Comparison of ENCODE assay signal across 8 cellular contexts in genomic region chr3:50244813-50245212, GRCh38. TPM values are rescaled to one million over a fixed set of nuclear protein-coding genes. Genes with fewer than 3 reads are reported as not detected.
DNase-seq lines count a peak whose midpoint lies in the region; FAIRE-seq and TF ChIP-seq lines count a peak whose summit lies in the region.
"Not testable (repeated sequence)": the region's sequence is repeated elsewhere in the genome, so short reads cannot be mapped to it uniquely, and the experiment has no call there.
"Had no signal": no experiment of that assay in that cellular context is flagged by ENCODE, and none has a peak within 500 bp of the region (broad histone marks: within the 10 kb centered on the region; RNA-seq: fewer than 3 reads in every experiment).

No MANE protein-coding gene starts in this region.

- not testable (repeated sequence) for H3K14ac ChIP-seq in H1 (ENCODE audit: insufficient read length)

- 0 out of 2 replicates have a peak overlapping the region, but pooled peaks have one; percentile 18 for H2BK20ac ChIP-seq in H1 (ENCODE audit: low read length)

- H2AK5ac ChIP-seq in H1 (ENCODE audit: low read depth, low read length), result 0 out of 2 replicates have a peak overlapping the region, but pooled peaks have one; percentile 85
- peak overlapping the region; percentile 17 for H2AK5ac ChIP-seq in mesendoderm (ENCODE audit: low read length)

- H4K20me1 ChIP-seq in BLaER1, result peaks cover 84% of the 10 kb centered on the region
- H4K20me1 ChIP-seq in OCI-LY3 (ENCODE audit: insufficient read depth, low read length), result peaks cover 64% of the 10 kb centered on the region
- H4K20me1 ChIP-seq in H1 (replicated peaks in 1 of 2; ENCODE audit: control insufficient read depth in 1 of 2, insufficient read depth in 2 of 2, low read length in 2 of 2), result peaks cover 15 to 36% of the 10 kb centered on the region in 2 experiments
- H4K20me1 ChIP-seq in smooth muscle cell (ENCODE audit: low read depth), result peaks cover 79% of the 10 kb centered on the region

- H3K79me1 ChIP-seq in H1 (ENCODE audit: low read depth, low read length) (peaks cover 28% of the 10 kb centered on the region), mesendoderm (ENCODE audit: low read length) (peaks cover 40% of the 10 kb centered on the region)

- H3K23ac ChIP-seq in H1 (ENCODE audit: insufficient read length); mesendoderm (ENCODE audit: low read length): not testable (repeated sequence)

- H3K4me3 Mint-ChIP-seq in activated naive CD4-positive, alpha-beta T cell treated with anti-CD3 and anti-CD28 coated beads for 36 hours, result peak overlapping the region; percentile 15

- not testable (repeated sequence) for H2BK120ac ChIP-seq in H1 (replicated peaks; ENCODE audit: low read depth, low read length); mesendoderm (ENCODE audit: low read depth, low read length)

- POLR2A ChIA-PET in H1 (lab: Charles Lee; ENCODE audit: partially characterized antibody), result interaction anchor here (0.7 to 3.4 kb wide), 4 partner anchors 15 to 1926 kb away, joined by 3 to 14 read pairs (median 4); no protein-coding TSS in a partner anchor

- TF ChIP-seq CTCF in OCI-LY3 (IDR thresholded peaks at IDR 0.05; ENCODE audit: low read depth, low read length); H1 (IDR thresholded peaks at IDR 0.05; ENCODE audit: control extremely low read depth in 1 of 3, insufficient read depth in 1 of 3, low read depth in 1 of 3, low read length in 3 of 3); smooth muscle cell (IDR thresholded peaks at IDR 0.05; ENCODE audit: borderline replicate concordance, insufficient read depth, poor library complexity, severe bottlenecking): not testable (repeated sequence)

- TF ChIP-seq POLR2A in H1 (IDR thresholded peaks at IDR 0.05; ENCODE audit: control extremely low read depth in 1 of 2, low read depth in 2 of 2, low read length in 2 of 2), result not testable (repeated sequence)

- H3K4me1 ChIP-seq in BLaER1 (peaks cover 100% of the 10 kb centered on the region), OCI-LY3 (ENCODE audit: low read length) (peaks cover 55% of the 10 kb centered on the region), H1 (replicated peaks in 1 of 4; ENCODE audit: control insufficient read depth in 3 of 4, insufficient read depth in 4 of 4, low read length in 3 of 4) (peaks cover 5 to 57% (median 49%) of the 10 kb centered on the region in 4 experiments), mesendoderm (ENCODE audit: control insufficient read depth, low read depth, low read length) (peaks cover 41% of the 10 kb centered on the region), smooth muscle cell (ENCODE audit: low read depth) (peaks cover 54% of the 10 kb centered on the region)

- CTCF ChIA-PET in activated naive CD4-positive, alpha-beta T cell treated with anti-CD3 and anti-CD28 coated beads for 36 hours (lab: Charles Lee), result interaction anchor here (0.5 to 4.1 kb wide), 5 partner anchors 9 to 19 kb away, joined by 3 to 38 read pairs (median 5); partner anchors contain the start of gene GNAI2
- CTCF ChIA-PET in H1 (lab: Charles Lee; ENCODE audit: partially characterized antibody), result interaction anchor here (0.9 to 53.5 kb wide), 5 partner anchors 14 to 124 kb away, joined by 3 to 2149 read pairs (median 121); partner anchors contain the start of genes GNAI2, GNAT1, LSMEM2 and SEMA3B

- peaks cover 81% of the 10 kb centered on the region for H3K4me1 Mint-ChIP-seq in activated naive CD4-positive, alpha-beta T cell treated with anti-CD3 and anti-CD28 coated beads for 36 hours (ENCODE audit: low read depth)

- FAIRE-seq in H1 (lab: Jason Lieb, UNC), result not testable (repeated sequence)

- H3K27ac ChIP-seq in BLaER1, result peak overlapping the region; percentile 91
- H3K27ac ChIP-seq in OCI-LY3 (ENCODE audit: low read length), result peak overlapping the region; percentile 35
- 0 out of 2 replicates have a peak overlapping the region, but pooled peaks have one; percentile 54 for H3K27ac ChIP-seq in H1 (ENCODE audit: low read depth, low read length)
- not testable (repeated sequence) for H3K27ac ChIP-seq in mesendoderm (ENCODE audit: low read depth, low read length)
- peak overlapping the region; percentile 93 for H3K27ac ChIP-seq in smooth muscle cell (ENCODE audit: low read depth)

- H3F3A ChIP-seq in smooth muscle cell (ENCODE audit: low read depth), result peaks cover 23% of the 10 kb centered on the region

- not testable (repeated sequence) for H3K36me3 Mint-ChIP-seq in activated naive CD4-positive, alpha-beta T cell treated with anti-CD3 and anti-CD28 coated beads for 36 hours (ENCODE audit: low read depth)

- peaks cover 92% of the 10 kb centered on the region for H3K79me2 ChIP-seq in OCI-LY3 (ENCODE audit: low read length)
- peaks cover 26 to 91% of the 10 kb centered on the region in 2 experiments for H3K79me2 ChIP-seq in H1 (ENCODE audit: control insufficient read depth in 1 of 2, insufficient read depth in 2 of 2, low read length in 2 of 2)
- peaks cover 69% of the 10 kb centered on the region for H3K79me2 ChIP-seq in mesendoderm (ENCODE audit: control insufficient read depth, insufficient read depth, low read length)
- H3K79me2 ChIP-seq in smooth muscle cell (ENCODE audit: low read depth), result peaks cover 93% of the 10 kb centered on the region

- H3K36me3 ChIP-seq in BLaER1 (peaks cover 47% of the 10 kb centered on the region), OCI-LY3 (replicated peaks; ENCODE audit: low read depth, low read length) (peaks cover 27% of the 10 kb centered on the region)
- not testable (repeated sequence) for H3K36me3 ChIP-seq in H1 (ENCODE audit: control insufficient read depth in 2 of 4, insufficient read depth in 4 of 4, low read length in 3 of 4); mesendoderm (ENCODE audit: control insufficient read depth, insufficient read depth, low read length); smooth muscle cell (ENCODE audit: low read depth)

- H3K9me3 Mint-ChIP-seq in activated naive CD4-positive, alpha-beta T cell treated with anti-CD3 and anti-CD28 coated beads for 36 hours, result not testable (repeated sequence)

- not testable (repeated sequence) for H3K56ac ChIP-seq in H1 (replicated peaks; ENCODE audit: insufficient read length, low read depth, low read length)
- H3K56ac ChIP-seq in mesendoderm (ENCODE audit: low read length), result peak overlapping the region; percentile 73

- intact Hi-C loops in activated naive CD4-positive, alpha-beta T cell treated with anti-CD3 and anti-CD28 coated beads for 36 hours (cut with micrococcal nuclease), result not testable (repeated sequence)

- H3K27me3 Mint-ChIP-seq in activated naive CD4-positive, alpha-beta T cell treated with anti-CD3 and anti-CD28 coated beads for 36 hours (ENCODE audit: low read depth), result not testable (repeated sequence)

- not testable (repeated sequence) for H2AFZ ChIP-seq in OCI-LY3 (ENCODE audit: low read depth, low read length); H1 (ENCODE audit: low read length); smooth muscle cell (ENCODE audit: low read depth)

- H4K91ac ChIP-seq in H1 (replicated peaks; ENCODE audit: insufficient read length, low read length), result not testable (repeated sequence)

- peak overlapping the region; percentile 70 for H3K4ac ChIP-seq in H1 (replicated peaks; ENCODE audit: insufficient read length, low read depth, low read length)
- H3K4ac ChIP-seq in mesendoderm (ENCODE audit: low read depth, low read length), result not testable (repeated sequence)

- not testable (repeated sequence) for H3K27me3 ChIP-seq in BLaER1; OCI-LY3 (ENCODE audit: low read depth, low read length); H1 (replicated peaks in 1 of 4; ENCODE audit: control insufficient read depth in 3 of 4, extremely low read depth in 1 of 4, insufficient read depth in 3 of 4, low read length in 3 of 4); mesendoderm (ENCODE audit: insufficient read depth, low read length, poor library complexity); smooth muscle cell (ENCODE audit: low read depth)

- TF ChIP-seq RAD21 in H1 (IDR thresholded peaks at IDR 0.05 in 1 of 2, conservative IDR thresholded peaks at IDR 0.05 in 1 of 2; ENCODE audit: low read depth in 2 of 2, low read length in 2 of 2), result not testable (repeated sequence)

- H4K5ac ChIP-seq in H1 (ENCODE audit: insufficient read length, low read depth, low read length); mesendoderm (ENCODE audit: low read length): not testable (repeated sequence)

- H2BK15ac ChIP-seq in H1 (ENCODE audit: low read length), result peak overlapping the region; percentile 97; the same call in 1 of the 2 replicates
- H2BK15ac ChIP-seq in mesendoderm (replicated peaks; ENCODE audit: low read depth), result not testable (repeated sequence)

- not testable (repeated sequence) for TF ChIP-seq EP300 in H1 (IDR thresholded peaks at IDR 0.05; ENCODE audit: borderline replicate concordance in 1 of 2, low read depth in 2 of 2, low read length in 2 of 2)

- not testable (repeated sequence) for H3K23me2 ChIP-seq in H1 (ENCODE audit: low read depth, low read length)

- peak overlapping the region; percentile 88 for H2BK5ac ChIP-seq in H1 (ENCODE audit: low read depth, low read length)
- not testable (repeated sequence) for H2BK5ac ChIP-seq in mesendoderm (ENCODE audit: low read length)

- peak overlapping the region; percentile 80; the same call in 1 of the 2 replicates for H3K9ac ChIP-seq in BLaER1
- H3K9ac ChIP-seq in OCI-LY3 (ENCODE audit: low read length); H1 (replicated peaks in 1 of 4; ENCODE audit: extremely low read depth in 1 of 4, low read depth in 3 of 4, low read length in 3 of 4); mesendoderm (ENCODE audit: low read length); smooth muscle cell (ENCODE audit: low read depth): not testable (repeated sequence)

- peak overlapping the region; percentile 95 for H3K27ac Mint-ChIP-seq in activated naive CD4-positive, alpha-beta T cell treated with anti-CD3 and anti-CD28 coated beads for 36 hours

- H2BK12ac ChIP-seq in H1 (ENCODE audit: low read depth, low read length), result peak overlapping the region; percentile 90; the same call in 1 of the 2 replicates

- not testable (repeated sequence) for DNase-seq in activated naive CD4-positive, alpha-beta T cell treated with anti-CD3 and anti-CD28 coated beads for 36 hours; H1 (ENCODE audit: low read depth in 1 of 2, low spot score in 2 of 2); mesendoderm; smooth muscle cell (lab: John Stamatoyannopoulos, UW; ENCODE audit: unreplicated experiment)

- peak overlapping the region; percentile 93 for H3K4me2 ChIP-seq in BLaER1
- H3K4me2 ChIP-seq in OCI-LY3 (ENCODE audit: low read length); H1 (ENCODE audit: insufficient read depth in 1 of 2, low read depth in 2 of 2, low read length in 2 of 2); mesendoderm (ENCODE audit: low read length); smooth muscle cell: not testable (repeated sequence)

- H3K18ac ChIP-seq in H1 (ENCODE audit: extremely low read depth, low read length), result peak overlapping the region; percentile 9; the same call in 1 of the 2 replicates
- H3K18ac ChIP-seq in mesendoderm (ENCODE audit: low read length), result not testable (repeated sequence)

- not testable (repeated sequence) for H3K9me3 ChIP-seq in BLaER1; OCI-LY3 (ENCODE audit: insufficient read depth, low read length); H1 (ENCODE audit: insufficient read depth in 2 of 2, low read depth in 1 of 2, low read length in 1 of 2); smooth muscle cell (replicated peaks; ENCODE audit: low read depth)

- WGBS in H1 (ENCODE audit: extremely low coverage in 1 of 2, insufficient coverage in 1 of 2, insufficient read length in 1 of 2, insufficient replicate concordance in 2 of 2, low coverage in 1 of 2, low lambda C conversion rate in 2 of 2, missing lambda C conversion rate in 1 of 2), 2 experiments, result 86% methylated on average over 3 of the region's 6 CpGs; no CpG with 5 or more reads in 1 of the 2 experiments
- no CpG with 5 or more reads among the region's 6 CpGs for WGBS in mesendoderm (ENCODE audit: extremely low coverage, insufficient coverage, low lambda C conversion rate)
- WGBS in smooth muscle cell (ENCODE audit: low lambda C conversion rate), result 71% methylated on average over 6 of the region's 6 CpGs

- peak overlapping the region; percentile 45 for H4K8ac ChIP-seq in H1 (ENCODE audit: extremely low read depth, insufficient read depth, low read length)
- H4K8ac ChIP-seq in mesendoderm (ENCODE audit: low read depth, low read length), result not testable (repeated sequence)

- not testable (repeated sequence) for H3K4me3 ChIP-seq in BLaER1; OCI-LY3 (ENCODE audit: low read length); H1 (ENCODE audit: extremely low read depth in 1 of 4, insufficient read depth in 2 of 4, low read depth in 3 of 4, low read length in 4 of 4); mesendoderm (ENCODE audit: low read length); smooth muscle cell

RNA-seq across cellular contexts. Expression of gene GNAI2, which starts 8.8 kb away (rescaled TPM):
- 100 to 1,000 TPM; 272 to 276 TPM for total RNA-seq in activated naive CD4-positive, alpha-beta T cell treated with anti-CD3 and anti-CD28 coated beads for 36 hours
- total RNA-seq in H1 (2021; fragmentation: NEBNext Ultra II Directional; extraction: Animal tissue kit (Norgen Biotek cat#: 25700)), result 168 and 169 TPM in 2 replicates
- polyA plus RNA-seq in H1 (2011; rRNA removed), result 516 and 539 TPM in 2 replicates
- 378 TPM for polyA plus RNA-seq in H1 (2011; cell fraction: cytosol; rRNA removed)
- polyA plus RNA-seq in H1 (2011; cell fraction: nucleus; rRNA removed), result 319 TPM
- 135 to 260 TPM (median 228 TPM) in 4 replicates for polyA plus RNA-seq in H1 (2012, experiment 1 of 2)
- polyA plus RNA-seq in H1 (2012, experiment 2 of 2), result 195 TPM
- polyA plus RNA-seq in H1 (2013, experiment 1 of 2), result 215 TPM
- polyA plus RNA-seq in H1 (2013, experiment 2 of 2), result 242 TPM
- polyA minus RNA-seq in H1 (2011; rRNA and poly(A)+ RNA removed), result 310 and 337 TPM in 2 replicates
- 106 TPM for polyA minus RNA-seq in H1 (2011; cell fraction: cytosol; rRNA and poly(A)+ RNA removed)
- 98.5 TPM for polyA minus RNA-seq in H1 (2011; cell fraction: nucleus; rRNA and poly(A)+ RNA removed)
- 218 TPM for polyA plus RNA-seq in mesendoderm (2013, experiment 1 of 2)
- 223 TPM for polyA plus RNA-seq in mesendoderm (2013, experiment 2 of 2)
- 209 and 230 TPM in 2 replicates for total RNA-seq in smooth muscle cell
- polyA plus RNA-seq in smooth muscle cell, result 454 and 466 TPM in 2 replicates

RNA-seq across cellular contexts. Expression of gene SEMA3B, which starts 24.1 kb away (rescaled TPM):
- total RNA-seq in activated naive CD4-positive, alpha-beta T cell treated with anti-CD3 and anti-CD28 coated beads for 36 hours, result under 1 TPM; 0.33 to 0.37 TPM
- 4.7 and 4.8 TPM in 2 replicates for total RNA-seq in H1 (2021; fragmentation: NEBNext Ultra II Directional; extraction: Animal tissue kit (Norgen Biotek cat#: 25700))
- polyA plus RNA-seq in H1 (2011; rRNA removed), result 3.0 and 7.1 TPM in 2 replicates
- 7.4 TPM for polyA plus RNA-seq in H1 (2011; cell fraction: cytosol; rRNA removed)
- 37.5 TPM for polyA plus RNA-seq in H1 (2011; cell fraction: nucleus; rRNA removed)
- 3.1 to 6.7 TPM (median 5.4 TPM) in 4 replicates for polyA plus RNA-seq in H1 (2012, experiment 1 of 2)
- 2.1 TPM for polyA plus RNA-seq in H1 (2012, experiment 2 of 2)
- 2.4 TPM for polyA plus RNA-seq in H1 (2013, experiment 1 of 2)
- polyA plus RNA-seq in H1 (2013, experiment 2 of 2), result 2.4 TPM
- 1.2 and 1.4 TPM in 2 replicates for polyA minus RNA-seq in H1 (2011; rRNA and poly(A)+ RNA removed)
- 9.0 TPM for polyA minus RNA-seq in H1 (2011; cell fraction: cytosol; rRNA and poly(A)+ RNA removed)
- polyA minus RNA-seq in H1 (2011; cell fraction: nucleus; rRNA and poly(A)+ RNA removed), result 6.6 TPM
- polyA plus RNA-seq in mesendoderm (2013, experiment 1 of 2), result 1.9 TPM
- polyA plus RNA-seq in mesendoderm (2013, experiment 2 of 2), result 2.2 TPM
- total RNA-seq in smooth muscle cell, result 26.8 and 48.3 TPM in 2 replicates
- polyA plus RNA-seq in smooth muscle cell, result 26.3 and 70.7 TPM in 2 replicates

RNA-seq across cellular contexts. Expression of gene LSMEM2, which starts 34.1 kb away (rescaled TPM):
- not detected for total RNA-seq in activated naive CD4-positive, alpha-beta T cell treated with anti-CD3 and anti-CD28 coated beads for 36 hours
- 0.57 and 0.58 TPM in 2 replicates for total RNA-seq in H1 (2021; fragmentation: NEBNext Ultra II Directional; extraction: Animal tissue kit (Norgen Biotek cat#: 25700))
- polyA plus RNA-seq in H1 (2011; rRNA removed), result 0.68 and 0.94 TPM in 2 replicates
- 0.74 TPM for polyA plus RNA-seq in H1 (2011; cell fraction: cytosol; rRNA removed)
- polyA plus RNA-seq in H1 (2011; cell fraction: nucleus; rRNA removed), result 1.1 TPM
- polyA plus RNA-seq in H1 (2012, experiment 1 of 2), result 0.37 to 0.74 TPM (median 0.57 TPM) in 4 replicates
- polyA plus RNA-seq in H1 (2012, experiment 2 of 2), result 0.38 TPM
- polyA plus RNA-seq in H1 (2013, experiment 1 of 2), result 0.20 TPM
- polyA plus RNA-seq in H1 (2013, experiment 2 of 2), result 0.15 TPM
- polyA minus RNA-seq in H1 (2011; rRNA and poly(A)+ RNA removed), result 0.63 and 0.69 TPM in 2 replicates
- not detected for polyA minus RNA-seq in H1 (2011; cell fraction: cytosol; rRNA and poly(A)+ RNA removed)
- not detected for polyA minus RNA-seq in H1 (2011; cell fraction: nucleus; rRNA and poly(A)+ RNA removed)
- polyA plus RNA-seq in mesendoderm (2013, experiment 1 of 2), result 0.06 TPM
- 0.06 TPM for polyA plus RNA-seq in mesendoderm (2013, experiment 2 of 2)
- total RNA-seq in smooth muscle cell, result 0.09 and 0.18 TPM in 2 replicates
- polyA plus RNA-seq in smooth muscle cell, result 0.87 TPM in 1 of 2 replicates, not detected in the other
- total RNA-seq: A172, dermis blood vessel endothelial cell had no signal

RNA-seq across cellular contexts. Expression of gene SLC38A3, which starts 39.7 kb away (rescaled TPM):
- total RNA-seq in activated naive CD4-positive, alpha-beta T cell treated with anti-CD3 and anti-CD28 coated beads for 36 hours, result not detected
- 0.57 and 1.2 TPM in 2 replicates for total RNA-seq in H1 (2021; fragmentation: NEBNext Ultra II Directional; extraction: Animal tissue kit (Norgen Biotek cat#: 25700))
- polyA plus RNA-seq in H1 (2011; rRNA removed) (3.7 and 4.7 TPM in 2 replicates), smooth muscle cell (3.5 and 4.2 TPM in 2 replicates)
- polyA plus RNA-seq in H1 (2011; cell fraction: cytosol; rRNA removed), result 2.0 TPM
- 10.8 TPM for polyA plus RNA-seq in H1 (2011; cell fraction: nucleus; rRNA removed)
- 0.87 to 1.5 TPM (median 1.1 TPM) in 4 replicates for polyA plus RNA-seq in H1 (2012, experiment 1 of 2)
- 0.85 TPM for polyA plus RNA-seq in H1 (2012, experiment 2 of 2)
- 1.2 TPM for polyA plus RNA-seq in H1 (2013, experiment 1 of 2)
- polyA plus RNA-seq in H1 (2013, experiment 2 of 2), result 1.0 TPM
- 1.5 and 2.5 TPM in 2 replicates for polyA minus RNA-seq in H1 (2011; rRNA and poly(A)+ RNA removed)
- 0.88 TPM for polyA minus RNA-seq in H1 (2011; cell fraction: cytosol; rRNA and poly(A)+ RNA removed)
- 1.9 TPM for polyA minus RNA-seq in H1 (2011; cell fraction: nucleus; rRNA and poly(A)+ RNA removed)
- 0.48 TPM for polyA plus RNA-seq in mesendoderm (2013, experiment 1 of 2)
- 0.42 TPM for polyA plus RNA-seq in mesendoderm (2013, experiment 2 of 2)
- 0.58 and 3.9 TPM in 2 replicates for total RNA-seq in smooth muscle cell
- total RNA-seq: A172, dermis blood vessel endothelial cell had no signal

RNA-seq across cellular contexts. Expression of gene IFRD2, which starts 47.4 kb away (rescaled TPM):
- total RNA-seq in activated naive CD4-positive, alpha-beta T cell treated with anti-CD3 and anti-CD28 coated beads for 36 hours, result 100 to 1,000 TPM; 117 to 125 TPM
- total RNA-seq in H1 (2021; fragmentation: NEBNext Ultra II Directional; extraction: Animal tissue kit (Norgen Biotek cat#: 25700)), result 88.8 and 97.8 TPM in 2 replicates
- polyA plus RNA-seq in H1 (2011; rRNA removed) (76.7 and 123 TPM in 2 replicates), smooth muscle cell (59.3 and 62.6 TPM in 2 replicates)
- 76.7 TPM for polyA plus RNA-seq in H1 (2011; cell fraction: cytosol; rRNA removed)
- 310 TPM for polyA plus RNA-seq in H1 (2011; cell fraction: nucleus; rRNA removed)
- polyA plus RNA-seq in H1 (2012, experiment 1 of 2), result 72.6 to 93.2 TPM (median 89.6 TPM) in 4 replicates
- polyA plus RNA-seq in H1 (2012, experiment 2 of 2), result 133 TPM
- 61.4 TPM for polyA plus RNA-seq in H1 (2013, experiment 1 of 2)
- 54.6 TPM for polyA plus RNA-seq in H1 (2013, experiment 2 of 2)
- 47.8 and 50.1 TPM in 2 replicates for polyA minus RNA-seq in H1 (2011; rRNA and poly(A)+ RNA removed)
- polyA minus RNA-seq in H1 (2011; cell fraction: cytosol; rRNA and poly(A)+ RNA removed), result 33.3 TPM
- polyA minus RNA-seq in H1 (2011; cell fraction: nucleus; rRNA and poly(A)+ RNA removed), result 86.7 TPM
- polyA plus RNA-seq in mesendoderm (2013, experiment 1 of 2), result 76.8 TPM
- polyA plus RNA-seq in mesendoderm (2013, experiment 2 of 2), result 74.0 TPM
- total RNA-seq in smooth muscle cell, result 19.9 and 20.8 TPM in 2 replicates
